In the genomic region with DNA sequence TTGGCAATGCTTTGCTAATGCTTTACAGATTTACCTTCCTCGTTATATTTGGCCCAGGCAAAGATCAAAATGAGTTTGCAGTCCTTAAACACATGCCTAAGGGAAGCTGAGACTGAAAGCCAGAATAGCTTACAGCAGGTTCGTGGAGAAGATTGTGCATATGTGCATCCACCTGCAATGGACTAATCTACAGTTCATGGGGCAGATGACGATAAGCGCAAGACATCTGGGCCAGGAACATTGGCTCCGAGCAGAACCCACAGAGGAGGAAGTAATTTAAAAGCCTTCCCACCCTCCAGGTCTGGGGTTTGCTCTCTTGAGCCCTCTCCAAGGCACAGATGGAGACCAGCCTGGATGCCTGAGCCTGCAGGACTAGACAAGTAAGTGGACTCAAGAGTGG, we compare ENCODE assay signal across 11 cellular contexts.
DNase-seq lines count a peak whose midpoint lies in the region; ATAC-seq, FAIRE-seq and TF ChIP-seq lines count a peak whose summit lies in the region.
"Had no signal": no experiment of that assay in that cellular context is flagged by ENCODE, and none has a peak within 500 bp of the region (broad histone marks: within the 10 kb centered on the region; RNA-seq: fewer than 3 reads in every experiment).

No MANE protein-coding gene starts in this region.

- FAIRE-seq in astrocyte (lab: Jason Lieb, UNC), result no peak
- FAIRE-seq: islet of Langerhans had no signal

- no peaks in the 10 kb centered on the region for H3K9me2 ChIP-seq in PC-3 (replicated peaks; ENCODE audit: low read length)

- no peak for TF ChIP-seq CTCF in NB4 (IDR thresholded peaks at IDR 0.05; ENCODE audit: low read depth, low read length)
- TF ChIP-seq CTCF in astrocyte (IDR thresholded peaks at IDR 0.05; ENCODE audit: insufficient read depth, low read depth, low read length), result no peak
- TF ChIP-seq CTCF in PC-3 (conservative IDR thresholded peaks at IDR 0.05; ENCODE audit: low read depth, low read length), result no peak

- no peaks in the 10 kb centered on the region for H3K27me3 Mint-ChIP-seq in activated naive CD4-positive, alpha-beta T cell treated with anti-CD3 and anti-CD28 coated beads for 36 hours (ENCODE audit: low read depth)
- peaks cover 31% of the 10 kb centered on the region for H3K27me3 Mint-ChIP-seq in astrocyte (ENCODE audit: low read depth, unreplicated experiment)
- peaks cover 9% of the 10 kb centered on the region for H3K27me3 Mint-ChIP-seq in stimulated activated memory B cell treated with anti-CD40 and anti-IgM and Interleukin-4, amounts not matched to agents 10 μg/mL and 1 μg/mL and 100 μg/mL, for 72 hours

- H3K4me3 ChIP-seq in NB4 (ENCODE audit: low read depth, low read length), result peak overlapping the region; percentile 29
- H3K4me3 ChIP-seq in astrocyte (ENCODE audit: insufficient read depth, low read depth, low read length), result no peak overlapping the region
- no peak overlapping the region for H3K4me3 ChIP-seq in PC-3 (ENCODE audit: low read length)

- H3K4me1 ChIP-seq in astrocyte (ENCODE audit: insufficient read depth, low read length), result peaks cover 11% of the 10 kb centered on the region
- no peaks in the 10 kb centered on the region for H3K4me1 ChIP-seq in PC-3 (ENCODE audit: insufficient read depth, low read length)

- no peak for TF ChIP-seq POLR2A in NB4 (IDR thresholded peaks at IDR 0.05; ENCODE audit: extremely low read depth, insufficient read length)

- no peaks in the 10 kb centered on the region for H3F3A ChIP-seq in PC-3 (ENCODE audit: low read length, unreplicated experiment)

- H3K9me3 ChIP-seq in astrocyte (ENCODE audit: insufficient read depth, low read depth, low read length) (no peaks in the 10 kb centered on the region), PC-3 (ENCODE audit: low read length) (no peaks in the 10 kb centered on the region)

- H3K27ac Mint-ChIP-seq in activated naive CD4-positive, alpha-beta T cell treated with anti-CD3 and anti-CD28 coated beads for 36 hours, result peak overlapping the region; percentile 77
- no peak overlapping the region for H3K27ac Mint-ChIP-seq in astrocyte (ENCODE audit: unreplicated experiment)
- H3K27ac Mint-ChIP-seq in stimulated activated memory B cell treated with anti-CD40 and anti-IgM and Interleukin-4, amounts not matched to agents 10 μg/mL and 1 μg/mL and 100 μg/mL, for 72 hours, result peak overlapping the region; percentile 24

- peak overlapping the region; percentile 40 for H3K4me2 ChIP-seq in astrocyte (ENCODE audit: low read length)
- no peak overlapping the region for H3K4me2 ChIP-seq in PC-3 (ENCODE audit: low read length)

- H3K4me3 Mint-ChIP-seq in activated naive CD4-positive, alpha-beta T cell treated with anti-CD3 and anti-CD28 coated beads for 36 hours, result peak overlapping the region; percentile 67
- no peak overlapping the region for H3K4me3 Mint-ChIP-seq in astrocyte (ENCODE audit: unreplicated experiment)
- H3K4me3 Mint-ChIP-seq in stimulated activated memory B cell treated with anti-CD40 and anti-IgM and Interleukin-4, amounts not matched to agents 10 μg/mL and 1 μg/mL and 100 μg/mL, for 72 hours, result no peak overlapping the region

- H3K4me1 Mint-ChIP-seq in activated naive CD4-positive, alpha-beta T cell treated with anti-CD3 and anti-CD28 coated beads for 36 hours (ENCODE audit: low read depth), result peaks cover 66% of the 10 kb centered on the region
- peaks cover 3% of the 10 kb centered on the region for H3K4me1 Mint-ChIP-seq in astrocyte (ENCODE audit: low read depth, unreplicated experiment)
- H3K4me1 Mint-ChIP-seq in stimulated activated memory B cell treated with anti-CD40 and anti-IgM and Interleukin-4, amounts not matched to agents 10 μg/mL and 1 μg/mL and 100 μg/mL, for 72 hours, result peaks cover 33% of the 10 kb centered on the region

- ATAC-seq in stimulated activated memory B cell treated with anti-CD40 and anti-IgM and Interleukin-4, amounts not matched to agents 10 μg/mL and 1 μg/mL and 100 μg/mL, for 72 hours, result no peak
- no peak for ATAC-seq in PC-3
- ATAC-seq in activated CD4-positive, CD25-positive, alpha-beta regulatory T cell treated with anti-CD3 and anti-CD28 coated beads, Interleukin-2, amount 50 U/mL, for 24 hours, result no peak

- H3K27ac ChIP-seq in astrocyte (ENCODE audit: low read depth, low read length) (no peak overlapping the region), PC-3 (ENCODE audit: low read length) (no peak overlapping the region)

- BruUV-seq in PC-3 (replicated peaks; lab: Mats Ljungman, UMichigan), result no TSS peak

- H2AFZ ChIP-seq in astrocyte (ENCODE audit: low read depth, low read length) (no peak overlapping the region), PC-3 (ENCODE audit: low read length) (no peak overlapping the region)

- no peak for DNase-seq in activated naive CD4-positive, alpha-beta T cell treated with anti-CD3 and anti-CD28 coated beads for 36 hours
- DNase-seq in activated naive CD4-positive, alpha-beta T cell treated with Interleukin-2 at 50 U/mL for 16 hours, result no peak
- DNase-seq in NB4 (ENCODE audit: low read depth) (peak; percentile 63), astrocyte (ENCODE audit: low read depth) (no peak), NCI-H2107 treated with DMSO at 0.1 percent for 48 hours (lab: John Stamatoyannopoulos, UW; ENCODE audit: unreplicated experiment) (no peak), PC-3 (no peak)
- DNase-seq: MM.1S, trophoblast cell had no signal

- no peaks in the 10 kb centered on the region for H3K9me3 Mint-ChIP-seq in activated naive CD4-positive, alpha-beta T cell treated with anti-CD3 and anti-CD28 coated beads for 36 hours
- H3K9me3 Mint-ChIP-seq in astrocyte (ENCODE audit: unreplicated experiment), result no peaks in the 10 kb centered on the region
- no peaks in the 10 kb centered on the region for H3K9me3 Mint-ChIP-seq in stimulated activated memory B cell treated with anti-CD40 and anti-IgM and Interleukin-4, amounts not matched to agents 10 μg/mL and 1 μg/mL and 100 μg/mL, for 72 hours

- H3K9ac ChIP-seq in astrocyte (ENCODE audit: low read length) (no peak overlapping the region), PC-3 (ENCODE audit: low read length) (no peak overlapping the region)

- peaks cover 32% of the 10 kb centered on the region for H3K27me3 ChIP-seq in astrocyte (ENCODE audit: insufficient read depth, low read length)
- no peaks in the 10 kb centered on the region for H3K27me3 ChIP-seq in PC-3 (ENCODE audit: low read length)

- CTCF ChIA-PET in activated naive CD4-positive, alpha-beta T cell treated with anti-CD3 and anti-CD28 coated beads for 36 hours (lab: Charles Lee), result interaction anchor here (0.9 to 1.8 kb wide), 3 partner anchors 11 to 252 kb away, joined by 3 to 8 read pairs (median 4); no protein-coding TSS in a partner anchor
- CTCF ChIA-PET in PC-3 (lab: Charles Lee), result interaction anchor here (0.6 kb wide), 1 partner anchor 214 kb away, joined by 3 read pairs; no protein-coding TSS in a partner anchor

- H4K20me1 ChIP-seq in astrocyte (ENCODE audit: insufficient read depth, low read length), result no peaks in the 10 kb centered on the region
- H4K20me1 ChIP-seq in PC-3 (ENCODE audit: low read length), result no peaks in the 10 kb centered on the region

- H3K79me2 ChIP-seq in astrocyte (ENCODE audit: insufficient read depth, low read length), result no peaks in the 10 kb centered on the region
- H3K79me2 ChIP-seq in PC-3 (ENCODE audit: low read length), result no peaks in the 10 kb centered on the region

- H3K36me3 Mint-ChIP-seq in activated naive CD4-positive, alpha-beta T cell treated with anti-CD3 and anti-CD28 coated beads for 36 hours (ENCODE audit: low read depth), result peaks cover 1% of the 10 kb centered on the region
- H3K36me3 Mint-ChIP-seq in astrocyte (ENCODE audit: low read depth, unreplicated experiment), result peaks cover 5% of the 10 kb centered on the region
- peaks cover 1% of the 10 kb centered on the region for H3K36me3 Mint-ChIP-seq in stimulated activated memory B cell treated with anti-CD40 and anti-IgM and Interleukin-4, amounts not matched to agents 10 μg/mL and 1 μg/mL and 100 μg/mL, for 72 hours

- intact Hi-C loops in activated naive CD4-positive, alpha-beta T cell treated with anti-CD3 and anti-CD28 coated beads for 36 hours (cut with micrococcal nuclease), result no loop called here
- intact Hi-C loops in PC-3 (cut with micrococcal nuclease), result no loop called here

- H3K36me3 ChIP-seq in astrocyte (ENCODE audit: insufficient read depth, low read length) (no peaks in the 10 kb centered on the region), PC-3 (ENCODE audit: low read depth, low read length) (no peaks in the 10 kb centered on the region)

- POLR2A ChIA-PET in PC-3 (lab: Charles Lee; ENCODE audit: unreplicated experiment), result no interaction called here
